ENCODE assay signal across 15 cellular contexts in genomic region chr21:46452719-46453118, GRCh38. TPM values are rescaled to one million over a fixed set of nuclear protein-coding genes. Genes with fewer than 3 reads are reported as not detected.
A peak's percentile ranks its signal among the peaks of the same experiment; 100 is the strongest.
DNase-seq lines count a peak whose midpoint lies in the region; ATAC-seq and TF ChIP-seq lines count a peak whose summit lies in the region.
"Had no signal": no experiment of that assay in that cellular context is flagged by ENCODE, and none has a peak within 500 bp of the region (broad histone marks: within the 10 kb centered on the region; RNA-seq: fewer than 3 reads in every experiment).

No MANE protein-coding gene starts in this region.

- H3K9me2 ChIP-seq in hepatocyte (replicated peaks; ENCODE audit: insufficient read depth) (no peaks in the 10 kb centered on the region), GM23338 (ENCODE audit: insufficient read depth) (no peaks in the 10 kb centered on the region; the same call in 1 of the 2 replicates)

- WGBS in hepatocyte (ENCODE audit: low lambda C conversion rate, missing lambda C conversion rate): 75% methylated on average over 5 of the region's 5 CpGs

- H3K36me3 Mint-ChIP-seq in GM23338 (ENCODE audit: low read depth): peaks cover 48% of the 10 kb centered on the region

- peaks cover 15% of the 10 kb centered on the region for H3K27me3 Mint-ChIP-seq in GM23338 (ENCODE audit: insufficient read depth, low read depth, poor library complexity)

- no peak for TF ChIP-seq CTCF in hepatocyte (IDR thresholded peaks at IDR 0.05; ENCODE audit: poor library complexity)
- TF ChIP-seq CTCF in GM13977 (IDR thresholded peaks at IDR 0.05; ENCODE audit: extremely low read depth, insufficient read depth, missing control alignments): no peak
- no peak for TF ChIP-seq CTCF in GM23338 (conservative IDR thresholded peaks at IDR 0.05; ENCODE audit: low read depth in 2 of 2)

- ATAC-seq in GM23338: no peak
- ATAC-seq: A549; CD8-positive, alpha-beta T cell; HepG2 had no signal

- H3K36me3 ChIP-seq in hepatocyte (replicated peaks; ENCODE audit: insufficient read depth, low read depth): no peaks in the 10 kb centered on the region
- no peaks in the 10 kb centered on the region for H3K36me3 ChIP-seq in GM23338 (ENCODE audit: insufficient read depth)

- peaks cover 51% of the 10 kb centered on the region for H3K79me2 ChIP-seq in hepatocyte
- H3K79me2 ChIP-seq in GM23338 (replicated peaks; ENCODE audit: insufficient read depth): peaks cover 18% of the 10 kb centered on the region

- no peak overlapping the region for H3K4me3 Mint-ChIP-seq in GM23338
- H3K4me3 Mint-ChIP-seq: CD14-positive monocyte; CD8-positive, alpha-beta T cell had no signal

- peaks cover 4% of the 10 kb centered on the region for H3K9me3 ChIP-seq in hepatocyte (ENCODE audit: low read depth)
- H3K9me3 ChIP-seq: A549 had no signal

- intact Hi-C loops in posterior vena cava (cut with DNase I): no loop called here

- H3K4me2 ChIP-seq in hepatocyte (no peak overlapping the region), GM23338 (no peak overlapping the region)
- H3K4me2 ChIP-seq: A549 had no signal

- peaks cover 16% of the 10 kb centered on the region; the same call in 2 of the 3 replicates for H3K4me1 Mint-ChIP-seq in GM23338

- peaks cover 7% of the 10 kb centered on the region for H3K4me1 ChIP-seq in hepatocyte (ENCODE audit: insufficient read depth)
- H3K4me1 ChIP-seq in GM23338 (ENCODE audit: insufficient read depth): peaks cover 6% of the 10 kb centered on the region; the same call in 1 of the 2 replicates

- H3K4me3 ChIP-seq in hepatocyte (no peak overlapping the region), GM23338 (no peak overlapping the region)
- H3K4me3 ChIP-seq: A549 had no signal

- in situ Hi-C loops in GM13977 (cut with MboI; ENCODE audit: low pct_unique_long_range_greater_than_20kb, low sequenced_read_pairs, unreplicated experiment): no loop called here

- DNase-seq in hepatocyte (ENCODE audit: low spot score) (no peak), mesenteric fat pad (ENCODE audit: low spot score) (peak; percentile 39), posterior vena cava (ENCODE audit: low spot score) (peak; percentile 44), GM13977 (ENCODE audit: low spot score) (no peak), SKM-1 treated with dmso at 0.1 percent for 144 hours (lab: John Stamatoyannopoulos, UW; ENCODE audit: unreplicated experiment) (no peak), GM23338 (ENCODE audit: low spot score) (no peak)
- no peak for DNase-seq in effector CD4-positive, alpha-beta T cell
- DNase-seq: CD8-positive, alpha-beta T cell; COR-L47; DND-41; GDM1; HCEC 1CT had no signal

- H2AFZ ChIP-seq in hepatocyte: no peak overlapping the region
- no peak overlapping the region for H2AFZ ChIP-seq in GM23338

- H3K27ac Mint-ChIP-seq in GM23338: no peak overlapping the region
- H3K27ac Mint-ChIP-seq: CD14-positive monocyte; CD8-positive, alpha-beta T cell had no signal

- H3K27me3 ChIP-seq in hepatocyte (no peaks in the 10 kb centered on the region), GM23338 (ENCODE audit: insufficient read depth) (no peaks in the 10 kb centered on the region)

- H3K9me3 Mint-ChIP-seq in GM23338: peaks cover 24% of the 10 kb centered on the region

- H3K27ac ChIP-seq in hepatocyte: peak overlapping the region; percentile 6
- H3K27ac ChIP-seq in GM23338 (ENCODE audit: low read depth): no peak overlapping the region
- H3K27ac ChIP-seq: A549 had no signal

- no peaks in the 10 kb centered on the region for H4K20me1 ChIP-seq in hepatocyte (ENCODE audit: insufficient read depth, poor library complexity, severe bottlenecking)
- peaks cover 5% of the 10 kb centered on the region for H4K20me1 ChIP-seq in GM23338 (replicated peaks; ENCODE audit: insufficient read depth)

- 0 out of 2 replicates have a peak, but pooled peaks cover 3% of the 10 kb centered on the region for H3F3A ChIP-seq in GM23338 (replicated peaks; ENCODE audit: low read depth)

TF ChIP-seq in GM23338, 12 proteins besides CTCF, POLR2A, EP300 and RAD21:
- TF ChIP-seq POLR2AphosphoS5 (IDR thresholded peaks at IDR 0.05; ENCODE audit: low read depth) (no peak), STAT1 (IDR thresholded peaks at IDR 0.05; ENCODE audit: unreplicated experiment) (no peak), EZH2phosphoT487 (IDR thresholded peaks at IDR 0.05; ENCODE audit: unreplicated experiment) (no peak), ZNF331 (CRISPR knock-in tag; IDR thresholded peaks at IDR 0.05; ENCODE audit: low read depth) (no peak), ZNF114 (CRISPR knock-in tag; IDR thresholded peaks at IDR 0.05) (no peak), CREB1 (CRISPR knock-in tag; IDR thresholded peaks at IDR 0.05; ENCODE audit: low read depth) (no peak)
- TF ChIP-seq, protein P1, sequence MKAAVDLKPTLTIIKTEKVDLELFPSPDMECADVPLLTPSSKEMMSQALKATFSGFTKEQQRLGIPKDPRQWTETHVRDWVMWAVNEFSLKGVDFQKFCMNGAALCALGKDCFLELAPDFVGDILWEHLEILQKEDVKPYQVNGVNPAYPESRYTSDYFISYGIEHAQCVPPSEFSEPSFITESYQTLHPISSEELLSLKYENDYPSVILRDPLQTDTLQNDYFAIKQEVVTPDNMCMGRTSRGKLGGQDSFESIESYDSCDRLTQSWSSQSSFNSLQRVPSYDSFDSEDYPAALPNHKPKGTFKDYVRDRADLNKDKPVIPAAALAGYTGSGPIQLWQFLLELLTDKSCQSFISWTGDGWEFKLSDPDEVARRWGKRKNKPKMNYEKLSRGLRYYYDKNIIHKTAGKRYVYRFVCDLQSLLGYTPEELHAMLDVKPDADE (IDR thresholded peaks at IDR 0.05): no peak
- TF ChIP-seq, protein P2, sequence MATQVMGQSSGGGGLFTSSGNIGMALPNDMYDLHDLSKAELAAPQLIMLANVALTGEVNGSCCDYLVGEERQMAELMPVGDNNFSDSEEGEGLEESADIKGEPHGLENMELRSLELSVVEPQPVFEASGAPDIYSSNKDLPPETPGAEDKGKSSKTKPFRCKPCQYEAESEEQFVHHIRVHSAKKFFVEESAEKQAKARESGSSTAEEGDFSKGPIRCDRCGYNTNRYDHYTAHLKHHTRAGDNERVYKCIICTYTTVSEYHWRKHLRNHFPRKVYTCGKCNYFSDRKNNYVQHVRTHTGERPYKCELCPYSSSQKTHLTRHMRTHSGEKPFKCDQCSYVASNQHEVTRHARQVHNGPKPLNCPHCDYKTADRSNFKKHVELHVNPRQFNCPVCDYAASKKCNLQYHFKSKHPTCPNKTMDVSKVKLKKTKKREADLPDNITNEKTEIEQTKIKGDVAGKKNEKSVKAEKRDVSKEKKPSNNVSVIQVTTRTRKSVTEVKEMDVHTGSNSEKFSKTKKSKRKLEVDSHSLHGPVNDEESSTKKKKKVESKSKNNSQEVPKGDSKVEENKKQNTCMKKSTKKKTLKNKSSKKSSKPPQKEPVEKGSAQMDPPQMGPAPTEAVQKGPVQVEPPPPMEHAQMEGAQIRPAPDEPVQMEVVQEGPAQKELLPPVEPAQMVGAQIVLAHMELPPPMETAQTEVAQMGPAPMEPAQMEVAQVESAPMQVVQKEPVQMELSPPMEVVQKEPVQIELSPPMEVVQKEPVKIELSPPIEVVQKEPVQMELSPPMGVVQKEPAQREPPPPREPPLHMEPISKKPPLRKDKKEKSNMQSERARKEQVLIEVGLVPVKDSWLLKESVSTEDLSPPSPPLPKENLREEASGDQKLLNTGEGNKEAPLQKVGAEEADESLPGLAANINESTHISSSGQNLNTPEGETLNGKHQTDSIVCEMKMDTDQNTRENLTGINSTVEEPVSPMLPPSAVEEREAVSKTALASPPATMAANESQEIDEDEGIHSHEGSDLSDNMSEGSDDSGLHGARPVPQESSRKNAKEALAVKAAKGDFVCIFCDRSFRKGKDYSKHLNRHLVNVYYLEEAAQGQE (IDR thresholded peaks at IDR 0.05; ENCODE audit: unreplicated experiment): no peak

RNA-seq across cellular contexts. Expression of gene DIP2A, which starts 6.0 kb away (rescaled TPM):
- total RNA-seq in hepatocyte: 22.7 and 24.6 TPM in 2 replicates
- polyA plus RNA-seq in hepatocyte: 16.7 and 19.8 TPM in 2 replicates
- total RNA-seq in mesenteric fat pad: 33.9 TPM
- 10 to 100 TPM; 24.3 to 26.4 TPM for total RNA-seq in posterior vena cava
- total RNA-seq in GM23338 (2014; rRNA removed; shearing (Covaris generic)): 34.4 and 36.3 TPM in 2 replicates
- 15.9 and 18.5 TPM in 2 replicates for polyA plus RNA-seq in GM23338 (2016; fragmentation: Nextera tagmentation; extraction: Ambion mirVana)

Comparison
In these comparisons a context has a peak if more than half of its experiments do, and no peak if none do; other contexts are left out.
1. DNase-seq: peak in mesenteric fat pad (single experiment) and posterior vena cava (single experiment); none in hepatocyte (single experiment), GM13977 (single experiment), SKM-1 treated with dmso at 0.1 percent for 144 hours (single experiment), effector CD4-positive, alpha-beta T cell (single experiment) and GM23338 (single experiment).